ENCODE assay signal across 15 cellular contexts in genomic region chr20:43710370-43711044, GRCh38. TPM values are rescaled to one million over a fixed set of nuclear protein-coding genes. Genes with fewer than 3 reads are reported as not detected.
DNase-seq lines count a peak whose midpoint lies in the region; ATAC-seq, FAIRE-seq and TF ChIP-seq lines count a peak whose summit lies in the region.
"Had no signal": no experiment of that assay in that cellular context is flagged by ENCODE, and none has a peak within 500 bp of the region (broad histone marks: within the 10 kb centered on the region; RNA-seq: fewer than 3 reads in every experiment).

No MANE protein-coding gene starts in this region.

- H3K27ac Mint-ChIP-seq in immature natural killer cell, result no peak overlapping the region
- H3K27ac Mint-ChIP-seq: neural progenitor cell had no signal

- H3K27me3 Mint-ChIP-seq in immature natural killer cell (ENCODE audit: low read depth in 3 of 3), result peaks cover 0 to 2% (median 1%) of the 10 kb centered on the region in 3 donors

- H3K4me3 ChIP-seq in GM12864 (ENCODE audit: low read depth, low read length), result no peak overlapping the region
- H3K4me3 ChIP-seq: gastrocnemius medialis, neural progenitor cell had no signal

- H3K4me1 Mint-ChIP-seq in immature natural killer cell, result no peaks in the 10 kb centered on the region
- H3K4me1 Mint-ChIP-seq: neural progenitor cell had no signal

- ATAC-seq in GM19452 (IDR thresholded peaks at IDR 0.05; ENCODE audit: unreplicated experiment) (peak; percentile 74), HG02884 (IDR thresholded peaks at IDR 0.05; ENCODE audit: unreplicated experiment) (peak; percentile 63)
- ATAC-seq: gastrocnemius medialis had no signal

- H3K4me3 Mint-ChIP-seq in immature natural killer cell, result no peak overlapping the region
- H3K4me3 Mint-ChIP-seq: neural progenitor cell had no signal

- peaks cover 0 to 4% (median 0%) of the 10 kb centered on the region in 3 donors for H3K36me3 Mint-ChIP-seq in immature natural killer cell

- DNase-seq in GM12864 (ENCODE audit: low read depth) (peak; percentile 55), HTR-8/SVneo (ENCODE audit: insufficient read length, low spot score) (no peak), SKM-1 (lab: John Stamatoyannopoulos, UW; ENCODE audit: unreplicated experiment) (no peak), immature natural killer cell (no peak), KG1 (lab: John Stamatoyannopoulos, UW) (no peak), DMS 273 treated with DMSO at 0.1 percent for 48 hours (lab: John Stamatoyannopoulos, UW) (no peak)
- DNase-seq: activated CD8-positive, alpha-beta memory T cell treated with anti-CD3 and anti-CD28 coated beads, Interleukin-2, amount 50 U/mL, for 4 hours; gastrocnemius medialis; NCI-H2107; RPMI8226; stimulated activated naive CD4-positive, alpha-beta T cell had no signal

- peak; percentile 59 for FAIRE-seq in HTR-8/SVneo (lab: Jason Lieb, UNC)

- no peak for TF ChIP-seq CTCF in GM12864 (IDR thresholded peaks at IDR 0.05; ENCODE audit: low read depth, low read length, missing control alignments)

- H3K9me3 Mint-ChIP-seq in immature natural killer cell, result no peaks in the 10 kb centered on the region
- H3K9me3 Mint-ChIP-seq: neural progenitor cell had no signal

RNA-seq across cellular contexts. Expression of gene GTSF1L, which starts 16.3 kb away (rescaled TPM):
- polyA plus RNA-seq in immature natural killer cell, result not detected
- polyA plus RNA-seq: AG04450 had no signal

RNA-seq across cellular contexts. Expression of gene MYBL2, which starts 43.6 kb away (rescaled TPM):
- polyA plus RNA-seq in immature natural killer cell, result 1 to 10 TPM in 2 of 3 donors, not detected in 1; 2.0 to 2.3 TPM
